1 cellular context compared by ENCODE assay signal in the genomic region with DNA sequence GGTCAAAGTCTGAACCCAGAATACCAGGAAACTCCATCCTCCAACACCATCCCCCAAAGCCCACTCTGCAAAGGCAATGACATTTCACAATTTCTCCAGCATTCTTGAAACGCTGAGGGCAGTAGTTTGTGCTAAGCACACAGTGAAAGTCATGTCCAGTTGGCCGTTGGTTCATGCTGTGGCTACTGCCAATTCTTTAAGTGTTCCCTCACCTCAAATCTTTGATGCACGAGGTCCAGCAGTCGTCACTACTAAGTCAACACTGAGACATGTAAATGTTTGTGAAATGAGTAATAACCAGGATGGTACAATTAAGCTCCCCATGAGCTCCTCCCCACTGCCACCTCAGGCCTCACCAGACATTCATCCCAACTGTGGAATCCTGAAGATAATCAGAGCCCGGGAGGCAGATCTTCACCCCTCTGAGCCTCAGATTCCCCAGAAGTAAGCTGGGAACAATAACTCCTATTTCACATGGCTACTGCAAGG.
TF ChIP-seq lines count a peak whose summit lies in the region.

No MANE protein-coding gene starts in this region.

TF ChIP-seq in HepG2, 621 proteins besides CTCF, POLR2A, EP300 and RAD21 (continued from another document and continues in another):
- TF ChIP-seq, protein P1, sequence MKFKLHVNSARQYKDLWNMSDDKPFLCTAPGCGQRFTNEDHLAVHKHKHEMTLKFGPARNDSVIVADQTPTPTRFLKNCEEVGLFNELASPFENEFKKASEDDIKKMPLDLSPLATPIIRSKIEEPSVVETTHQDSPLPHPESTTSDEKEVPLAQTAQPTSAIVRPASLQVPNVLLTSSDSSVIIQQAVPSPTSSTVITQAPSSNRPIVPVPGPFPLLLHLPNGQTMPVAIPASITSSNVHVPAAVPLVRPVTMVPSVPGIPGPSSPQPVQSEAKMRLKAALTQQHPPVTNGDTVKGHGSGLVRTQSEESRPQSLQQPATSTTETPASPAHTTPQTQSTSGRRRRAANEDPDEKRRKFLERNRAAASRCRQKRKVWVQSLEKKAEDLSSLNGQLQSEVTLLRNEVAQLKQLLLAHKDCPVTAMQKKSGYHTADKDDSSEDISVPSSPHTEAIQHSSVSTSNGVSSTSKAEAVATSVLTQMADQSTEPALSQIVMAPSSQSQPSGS (CRISPR knock-in tag; IDR thresholded peaks at IDR 0.05): peak; percentile 77; the same call in 1 of the 2 replicates
- TF ChIP-seq CBX2 (IDR thresholded peaks at IDR 0.05; ENCODE audit: low read depth, low read length) (no peak), CBX2 (CRISPR knock-in tag; IDR thresholded peaks at IDR 0.05; ENCODE audit: low read depth) (no peak), MAZ (IDR thresholded peaks at IDR 0.05; ENCODE audit: borderline replicate concordance, low read depth, low read length) (no peak), MAZ (CRISPR knock-in tag; IDR thresholded peaks at IDR 0.05; ENCODE audit: low read depth) (0 out of 2 replicates have a peak, but pooled peaks have one; percentile 31), POGZ (CRISPR knock-in tag; IDR thresholded peaks at IDR 0.05) (peak; percentile 87), TCF7L2 (IDR thresholded peaks at IDR 0.05; ENCODE audit: low read depth, low read length) (no peak), ZNF205 (CRISPR knock-in tag; IDR thresholded peaks at IDR 0.05) (0 out of 2 replicates have a peak, but pooled peaks have one; percentile 37), PHF8 (CRISPR knock-in tag; IDR thresholded peaks at IDR 0.05) (no peak), CBX1 (IDR thresholded peaks at IDR 0.05; ENCODE audit: low read depth) (peak; percentile 41), ZNF777 (CRISPR knock-in tag; IDR thresholded peaks at IDR 0.05) (no peak), NFYB (CRISPR knock-in tag; IDR thresholded peaks at IDR 0.05) (no peak), SPEN (CRISPR knock-in tag; IDR thresholded peaks at IDR 0.05; ENCODE audit: low read depth) (no peak), TEAD2 (CRISPR knock-in tag; IDR thresholded peaks at IDR 0.05) (no peak), TARDBP (CRISPR knock-in tag; IDR thresholded peaks at IDR 0.05) (peak; percentile 67), SIX4 (CRISPR knock-in tag; IDR thresholded peaks at IDR 0.05) (0 out of 2 replicates have a peak, but pooled peaks have one; percentile 45), SIN3B (IDR thresholded peaks at IDR 0.05; ENCODE audit: low read length) (no peak), AGO2 (optimal IDR thresholded peaks at IDR 0.05; ENCODE audit: low read depth, low read length) (no peak), STAT5B (CRISPR knock-in tag; IDR thresholded peaks at IDR 0.05) (no peak), ZSCAN9 (CRISPR knock-in tag; IDR thresholded peaks at IDR 0.05; ENCODE audit: borderline replicate concordance) (peak; percentile 38; the same call in 1 of the 2 replicates), XBP1 (CRISPR knock-in tag; IDR thresholded peaks at IDR 0.05) (no peak), MED8 (CRISPR knock-in tag; IDR thresholded peaks at IDR 0.05; ENCODE audit: insufficient replicate concordance) (no peak), YEATS2 (CRISPR knock-in tag; IDR thresholded peaks at IDR 0.05; ENCODE audit: borderline replicate concordance) (peak; percentile 49; the same call in 1 of the 2 replicates), ZNF709 (CRISPR knock-in tag; IDR thresholded peaks at IDR 0.05) (no peak), ZNF839 (CRISPR knock-in tag; IDR thresholded peaks at IDR 0.05; ENCODE audit: borderline replicate concordance) (no peak), ZNF83 (CRISPR knock-in tag; IDR thresholded peaks at IDR 0.05; ENCODE audit: borderline replicate concordance) (no peak), ZNF614 (CRISPR knock-in tag; IDR thresholded peaks at IDR 0.05; ENCODE audit: borderline replicate concordance) (peak; percentile 83; the same call in 1 of the 2 replicates), HMG20A (CRISPR knock-in tag; IDR thresholded peaks at IDR 0.05; ENCODE audit: borderline replicate concordance) (peak; percentile 80), IRF2 (CRISPR knock-in tag; IDR thresholded peaks at IDR 0.05) (peak; percentile 80), TGIF2 (CRISPR knock-in tag; IDR thresholded peaks at IDR 0.05) (peak; percentile 73; the same call in 1 of the 2 replicates), SIN3A (IDR thresholded peaks at IDR 0.05; ENCODE audit: borderline replicate concordance, low read depth, low read length) (no peak), ZNF382 (CRISPR knock-in tag; IDR thresholded peaks at IDR 0.05; ENCODE audit: borderline replicate concordance) (no peak), ZBTB38 (CRISPR knock-in tag; IDR thresholded peaks at IDR 0.05) (no peak), ZNF720 (CRISPR knock-in tag; IDR thresholded peaks at IDR 0.05) (no peak), ZNF788 (CRISPR knock-in tag; IDR thresholded peaks at IDR 0.05; ENCODE audit: borderline replicate concordance) (peak; percentile 40; the same call in 1 of the 2 replicates), ZSCAN20 (CRISPR knock-in tag; IDR thresholded peaks at IDR 0.05; ENCODE audit: borderline replicate concordance) (no peak), SALL2 (CRISPR knock-in tag; IDR thresholded peaks at IDR 0.05) (no peak), ZNF124 (CRISPR knock-in tag; IDR thresholded peaks at IDR 0.05) (0 out of 2 replicates have a peak, but pooled peaks have one; percentile 25), GATAD2A (CRISPR knock-in tag; IDR thresholded peaks at IDR 0.05) (peak; percentile 91), RXRA (CRISPR knock-in tag; IDR thresholded peaks at IDR 0.05) (peak; percentile 63; the same call in 1 of the 2 replicates), NFE2 (CRISPR knock-in tag; IDR thresholded peaks at IDR 0.05) (no peak), ZNF552 (CRISPR knock-in tag; IDR thresholded peaks at IDR 0.05; ENCODE audit: borderline replicate concordance) (no peak), ZNF564 (CRISPR knock-in tag; IDR thresholded peaks at IDR 0.05) (no peak), PAX8 (CRISPR knock-in tag; IDR thresholded peaks at IDR 0.05; ENCODE audit: borderline replicate concordance) (no peak), ZNF598 (CRISPR knock-in tag; IDR thresholded peaks at IDR 0.05; ENCODE audit: borderline replicate concordance) (no peak)
- TF ChIP-seq, protein P2, sequence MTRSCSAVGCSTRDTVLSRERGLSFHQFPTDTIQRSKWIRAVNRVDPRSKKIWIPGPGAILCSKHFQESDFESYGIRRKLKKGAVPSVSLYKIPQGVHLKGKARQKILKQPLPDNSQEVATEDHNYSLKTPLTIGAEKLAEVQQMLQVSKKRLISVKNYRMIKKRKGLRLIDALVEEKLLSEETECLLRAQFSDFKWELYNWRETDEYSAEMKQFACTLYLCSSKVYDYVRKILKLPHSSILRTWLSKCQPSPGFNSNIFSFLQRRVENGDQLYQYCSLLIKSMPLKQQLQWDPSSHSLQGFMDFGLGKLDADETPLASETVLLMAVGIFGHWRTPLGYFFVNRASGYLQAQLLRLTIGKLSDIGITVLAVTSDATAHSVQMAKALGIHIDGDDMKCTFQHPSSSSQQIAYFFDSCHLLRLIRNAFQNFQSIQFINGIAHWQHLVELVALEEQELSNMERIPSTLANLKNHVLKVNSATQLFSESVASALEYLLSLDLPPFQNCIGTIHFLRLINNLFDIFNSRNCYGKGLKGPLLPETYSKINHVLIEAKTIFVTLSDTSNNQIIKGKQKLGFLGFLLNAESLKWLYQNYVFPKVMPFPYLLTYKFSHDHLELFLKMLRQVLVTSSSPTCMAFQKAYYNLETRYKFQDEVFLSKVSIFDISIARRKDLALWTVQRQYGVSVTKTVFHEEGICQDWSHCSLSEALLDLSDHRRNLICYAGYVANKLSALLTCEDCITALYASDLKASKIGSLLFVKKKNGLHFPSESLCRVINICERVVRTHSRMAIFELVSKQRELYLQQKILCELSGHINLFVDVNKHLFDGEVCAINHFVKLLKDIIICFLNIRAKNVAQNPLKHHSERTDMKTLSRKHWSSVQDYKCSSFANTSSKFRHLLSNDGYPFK (CRISPR knock-in tag; IDR thresholded peaks at IDR 0.05; ENCODE audit: borderline replicate concordance): no peak
- TF ChIP-seq, protein P3, sequence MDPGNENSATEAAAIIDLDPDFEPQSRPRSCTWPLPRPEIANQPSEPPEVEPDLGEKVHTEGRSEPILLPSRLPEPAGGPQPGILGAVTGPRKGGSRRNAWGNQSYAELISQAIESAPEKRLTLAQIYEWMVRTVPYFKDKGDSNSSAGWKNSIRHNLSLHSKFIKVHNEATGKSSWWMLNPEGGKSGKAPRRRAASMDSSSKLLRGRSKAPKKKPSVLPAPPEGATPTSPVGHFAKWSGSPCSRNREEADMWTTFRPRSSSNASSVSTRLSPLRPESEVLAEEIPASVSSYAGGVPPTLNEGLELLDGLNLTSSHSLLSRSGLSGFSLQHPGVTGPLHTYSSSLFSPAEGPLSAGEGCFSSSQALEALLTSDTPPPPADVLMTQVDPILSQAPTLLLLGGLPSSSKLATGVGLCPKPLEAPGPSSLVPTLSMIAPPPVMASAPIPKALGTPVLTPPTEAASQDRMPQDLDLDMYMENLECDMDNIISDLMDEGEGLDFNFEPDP (CRISPR knock-in tag; conservative IDR thresholded peaks at IDR 0.05): no peak
- TF ChIP-seq, protein P4, sequence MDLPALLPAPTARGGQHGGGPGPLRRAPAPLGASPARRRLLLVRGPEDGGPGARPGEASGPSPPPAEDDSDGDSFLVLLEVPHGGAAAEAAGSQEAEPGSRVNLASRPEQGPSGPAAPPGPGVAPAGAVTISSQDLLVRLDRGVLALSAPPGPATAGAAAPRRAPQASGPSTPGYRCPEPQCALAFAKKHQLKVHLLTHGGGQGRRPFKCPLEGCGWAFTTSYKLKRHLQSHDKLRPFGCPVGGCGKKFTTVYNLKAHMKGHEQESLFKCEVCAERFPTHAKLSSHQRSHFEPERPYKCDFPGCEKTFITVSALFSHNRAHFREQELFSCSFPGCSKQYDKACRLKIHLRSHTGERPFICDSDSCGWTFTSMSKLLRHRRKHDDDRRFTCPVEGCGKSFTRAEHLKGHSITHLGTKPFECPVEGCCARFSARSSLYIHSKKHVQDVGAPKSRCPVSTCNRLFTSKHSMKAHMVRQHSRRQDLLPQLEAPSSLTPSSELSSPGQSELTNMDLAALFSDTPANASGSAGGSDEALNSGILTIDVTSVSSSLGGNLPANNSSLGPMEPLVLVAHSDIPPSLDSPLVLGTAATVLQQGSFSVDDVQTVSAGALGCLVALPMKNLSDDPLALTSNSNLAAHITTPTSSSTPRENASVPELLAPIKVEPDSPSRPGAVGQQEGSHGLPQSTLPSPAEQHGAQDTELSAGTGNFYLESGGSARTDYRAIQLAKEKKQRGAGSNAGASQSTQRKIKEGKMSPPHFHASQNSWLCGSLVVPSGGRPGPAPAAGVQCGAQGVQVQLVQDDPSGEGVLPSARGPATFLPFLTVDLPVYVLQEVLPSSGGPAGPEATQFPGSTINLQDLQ (CRISPR knock-in tag; IDR thresholded peaks at IDR 0.05): no peak
- TF ChIP-seq, protein P5, sequence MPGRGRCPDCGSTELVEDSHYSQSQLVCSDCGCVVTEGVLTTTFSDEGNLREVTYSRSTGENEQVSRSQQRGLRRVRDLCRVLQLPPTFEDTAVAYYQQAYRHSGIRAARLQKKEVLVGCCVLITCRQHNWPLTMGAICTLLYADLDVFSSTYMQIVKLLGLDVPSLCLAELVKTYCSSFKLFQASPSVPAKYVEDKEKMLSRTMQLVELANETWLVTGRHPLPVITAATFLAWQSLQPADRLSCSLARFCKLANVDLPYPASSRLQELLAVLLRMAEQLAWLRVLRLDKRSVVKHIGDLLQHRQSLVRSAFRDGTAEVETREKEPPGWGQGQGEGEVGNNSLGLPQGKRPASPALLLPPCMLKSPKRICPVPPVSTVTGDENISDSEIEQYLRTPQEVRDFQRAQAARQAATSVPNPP (CRISPR knock-in tag; IDR thresholded peaks at IDR 0.05): no peak
- TF ChIP-seq, protein P6, sequence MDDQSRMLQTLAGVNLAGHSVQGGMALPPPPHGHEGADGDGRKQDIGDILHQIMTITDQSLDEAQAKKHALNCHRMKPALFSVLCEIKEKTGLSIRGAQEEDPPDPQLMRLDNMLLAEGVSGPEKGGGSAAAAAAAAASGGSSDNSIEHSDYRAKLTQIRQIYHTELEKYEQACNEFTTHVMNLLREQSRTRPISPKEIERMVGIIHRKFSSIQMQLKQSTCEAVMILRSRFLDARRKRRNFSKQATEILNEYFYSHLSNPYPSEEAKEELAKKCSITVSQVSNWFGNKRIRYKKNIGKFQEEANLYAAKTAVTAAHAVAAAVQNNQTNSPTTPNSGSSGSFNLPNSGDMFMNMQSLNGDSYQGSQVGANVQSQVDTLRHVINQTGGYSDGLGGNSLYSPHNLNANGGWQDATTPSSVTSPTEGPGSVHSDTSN (CRISPR knock-in tag; IDR thresholded peaks at IDR 0.05; ENCODE audit: borderline replicate concordance): no peak
- TF ChIP-seq, protein P7, sequence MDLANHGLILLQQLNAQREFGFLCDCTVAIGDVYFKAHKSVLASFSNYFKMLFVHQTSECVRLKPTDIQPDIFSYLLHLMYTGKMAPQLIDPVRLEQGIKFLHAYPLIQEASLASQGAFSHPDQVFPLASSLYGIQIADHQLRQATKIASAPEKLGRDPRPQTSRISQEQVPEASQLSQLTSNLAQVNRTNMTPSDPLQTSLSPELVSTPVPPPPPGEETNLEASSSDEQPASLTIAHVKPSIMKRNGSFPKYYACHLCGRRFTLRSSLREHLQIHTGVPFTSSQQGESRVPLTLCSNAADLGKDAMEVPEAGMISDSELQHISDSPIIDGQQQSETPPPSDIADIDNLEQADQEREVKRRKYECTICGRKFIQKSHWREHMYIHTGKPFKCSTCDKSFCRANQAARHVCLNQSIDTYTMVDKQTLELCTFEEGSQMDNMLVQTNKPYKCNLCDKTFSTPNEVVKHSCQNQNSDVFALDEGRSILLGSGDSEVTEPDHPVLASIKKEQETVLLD (CRISPR knock-in tag; IDR thresholded peaks at IDR 0.05; ENCODE audit: low read depth): no peak
- TF ChIP-seq, protein P8, sequence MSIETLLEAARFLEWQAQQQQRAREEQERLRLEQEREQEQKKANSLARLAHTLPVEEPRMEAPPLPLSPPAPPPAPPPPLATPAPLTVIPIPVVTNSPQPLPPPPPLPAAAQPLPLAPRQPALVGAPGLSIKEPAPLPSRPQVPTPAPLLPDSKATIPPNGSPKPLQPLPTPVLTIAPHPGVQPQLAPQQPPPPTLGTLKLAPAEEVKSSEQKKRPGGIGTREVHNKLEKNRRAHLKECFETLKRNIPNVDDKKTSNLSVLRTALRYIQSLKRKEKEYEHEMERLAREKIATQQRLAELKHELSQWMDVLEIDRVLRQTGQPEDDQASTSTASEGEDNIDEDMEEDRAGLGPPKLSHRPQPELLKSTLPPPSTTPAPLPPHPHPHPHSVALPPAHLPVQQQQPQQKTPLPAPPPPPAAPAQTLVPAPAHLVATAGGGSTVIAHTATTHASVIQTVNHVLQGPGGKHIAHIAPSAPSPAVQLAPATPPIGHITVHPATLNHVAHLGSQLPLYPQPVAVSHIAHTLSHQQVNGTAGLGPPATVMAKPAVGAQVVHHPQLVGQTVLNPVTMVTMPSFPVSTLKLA (IDR thresholded peaks at IDR 0.05): peak; percentile 31; the same call in 1 of the 2 replicates
- TF ChIP-seq, protein P9, sequence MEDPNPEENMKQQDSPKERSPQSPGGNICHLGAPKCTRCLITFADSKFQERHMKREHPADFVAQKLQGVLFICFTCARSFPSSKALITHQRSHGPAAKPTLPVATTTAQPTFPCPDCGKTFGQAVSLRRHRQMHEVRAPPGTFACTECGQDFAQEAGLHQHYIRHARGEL (CRISPR knock-in tag; IDR thresholded peaks at IDR 0.05): no peak
